In the genomic region with DNA sequence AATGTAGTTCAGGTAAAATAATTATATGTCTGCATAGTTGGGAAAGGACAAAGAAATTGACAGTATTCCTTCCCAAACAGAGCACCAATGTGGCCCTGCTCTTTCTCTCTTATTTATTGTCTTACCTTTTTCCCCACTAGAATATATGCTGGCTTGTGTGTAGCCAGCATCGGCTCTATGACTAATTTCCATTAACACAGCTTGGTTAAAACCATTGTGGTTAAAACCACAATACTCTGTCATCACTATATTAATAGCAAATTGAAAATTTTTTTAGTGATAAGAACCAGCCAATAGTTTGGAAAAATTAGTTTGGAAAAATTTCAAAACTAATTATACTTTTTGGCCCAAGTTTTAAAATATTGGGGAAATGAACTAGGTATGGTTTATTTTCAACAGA, we compare ENCODE assay signal across 28 cellular contexts.
A peak's percentile ranks its signal among the peaks of the same experiment; 100 is the strongest.
DNase-seq lines count a peak whose midpoint lies in the region; ATAC-seq, FAIRE-seq and TF ChIP-seq lines count a peak whose summit lies in the region.
"Had no signal": no experiment of that assay in that cellular context is flagged by ENCODE, and none has a peak within 500 bp of the region (broad histone marks: within the 10 kb centered on the region; RNA-seq: fewer than 3 reads in every experiment).

No MANE protein-coding gene starts in this region.

- ATAC-seq in GM19035 (IDR thresholded peaks at IDR 0.05; ENCODE audit: unreplicated experiment) (peak; percentile 86), GM18517 (IDR thresholded peaks at IDR 0.05; ENCODE audit: unreplicated experiment) (no peak), HG03521 (IDR thresholded peaks at IDR 0.05; ENCODE audit: unreplicated experiment) (no peak)
- no peak for ATAC-seq in activated T-cell treated with anti-CD3 and anti-CD28 coated beads, Interleukin-2, amount 50 U/mL, for 4 hours
- ATAC-seq: K562; stimulated activated memory B cell treated with anti-CD40 and anti-IgM and Interleukin-4, amounts not matched to agents 10 μg/mL and 1 μg/mL and 100 μg/mL, for 72 hours had no signal

- no peak overlapping the region for H3K4me3 ChIP-seq in bronchial epithelial cell (ENCODE audit: low read depth, low read length)
- H3K4me3 ChIP-seq: breast epithelium, K562 had no signal

- H3K36me3 ChIP-seq in bronchial epithelial cell (ENCODE audit: control insufficient read depth, insufficient read depth, low read length): no peaks in the 10 kb centered on the region
- H3K36me3 ChIP-seq: breast epithelium had no signal

- no peak for TF ChIP-seq CTCF in bronchial epithelial cell (IDR thresholded peaks at IDR 0.05; ENCODE audit: insufficient read depth, low read length, severe bottlenecking)

- H3K4me3 Mint-ChIP-seq in activated T-cell treated with anti-CD3 and anti-CD28 coated beads, Interleukin-2, amount 50 U/mL, for 4 hours: no peak overlapping the region
- H3K4me3 Mint-ChIP-seq: activated CD4-positive, alpha-beta memory T cell treated with anti-CD3 and anti-CD28 coated beads, Interleukin-2, amount 10 ng/mL, durations not matched to agents 7 days and 5 days; nephron progenitor cell; stimulated activated memory B cell treated with anti-CD40 and anti-IgM and Interleukin-4, amounts not matched to agents 10 μg/mL and 1 μg/mL and 100 μg/mL, for 72 hours; T-helper 2 cell treated with Interferon-gamma antibody and Interleukin-4, amounts not matched to agents 5 μg/mL and 100 μg/mL, for 36 hours; type B pancreatic cell had no signal

- H3K27ac ChIP-seq in caudate nucleus (ENCODE audit: low read depth, low read length): no peak overlapping the region
- H3K27ac ChIP-seq: breast epithelium, epithelial cell of prostate had no signal

- no peaks in the 10 kb centered on the region for H3K9me3 Mint-ChIP-seq in activated T-cell treated with anti-CD3 and anti-CD28 coated beads, Interleukin-2, amount 50 U/mL, for 4 hours
- H3K9me3 Mint-ChIP-seq: activated CD4-positive, alpha-beta memory T cell treated with anti-CD3 and anti-CD28 coated beads, Interleukin-2, amount 10 ng/mL, durations not matched to agents 7 days and 5 days; activated T-helper 2 cell treated with anti-CD3 and anti-CD28 coated beads, Interferon-gamma antibody, Interleukin-2, Interleukin-4, amounts not matched to agents 10 μg/mL and 5 μg/mL and 100 μg/mL, durations not matched to agents 14 hours and 24 hours and 36 hours; immature natural killer cell; nephron progenitor cell; stimulated activated memory B cell treated with anti-CD40 and anti-IgM and Interleukin-4, amounts not matched to agents 10 μg/mL and 1 μg/mL and 100 μg/mL, for 72 hours; T-helper 2 cell treated with Interferon-gamma antibody and Interleukin-4, amounts not matched to agents 5 μg/mL and 100 μg/mL, for 36 hours; type B pancreatic cell had no signal

- no peak for FAIRE-seq in bronchial epithelial cell (lab: Jason Lieb, UNC)
- FAIRE-seq: colon, H54 had no signal

- H3K27me3 ChIP-seq in bronchial epithelial cell (ENCODE audit: control insufficient read depth, insufficient read depth, low read length): no peaks in the 10 kb centered on the region
- H3K27me3 ChIP-seq: breast epithelium had no signal

- peak; percentile 33 for DNase-seq in AG20443 (ENCODE audit: low spot score)
- DNase-seq in M059J (ENCODE audit: low read depth): peak; percentile 59
- peak; percentile 36 for DNase-seq in bronchial epithelial cell (ENCODE audit: low read depth)
- no peak for DNase-seq in activated T-cell treated with anti-CD3 and anti-CD28 coated beads, Interleukin-2, amount 50 U/mL, for 4 hours
- DNase-seq in caudate nucleus (lab: John Stamatoyannopoulos, UW): no peak
- DNase-seq: activated CD4-positive, alpha-beta memory T cell treated with anti-CD3 and anti-CD28 coated beads, Interleukin-2, amount 10 ng/mL, durations not matched to agents 7 days and 5 days; activated naive CD4-positive, alpha-beta T cell treated with anti-CD3 and anti-CD28 coated beads, Interleukin-2, amount 50 U/mL, for 16 hours; C1 segment of cervical spinal cord; effector CD4-positive, alpha-beta T cell; mammary epithelial cell; NCI-H1105; NCI-H1930; NCI-H524 treated with DMSO at 0.1 percent for 48 hours; nephron progenitor cell; Right ventricle myocardium superior had no signal

- H3K4me1 Mint-ChIP-seq in activated T-cell treated with anti-CD3 and anti-CD28 coated beads, Interleukin-2, amount 50 U/mL, for 4 hours (ENCODE audit: low read depth): peaks cover 4% of the 10 kb centered on the region
- H3K4me1 Mint-ChIP-seq: stimulated activated memory B cell treated with anti-CD40 and anti-IgM and Interleukin-4, amounts not matched to agents 10 μg/mL and 1 μg/mL and 100 μg/mL, for 72 hours had no signal

- H3K27me3 Mint-ChIP-seq in activated T-cell treated with anti-CD3 and anti-CD28 coated beads, Interleukin-2, amount 50 U/mL, for 4 hours (ENCODE audit: low read depth): no peaks in the 10 kb centered on the region
- H3K27me3 Mint-ChIP-seq: activated CD4-positive, alpha-beta memory T cell treated with anti-CD3 and anti-CD28 coated beads, Interleukin-2, amount 10 ng/mL, durations not matched to agents 7 days and 5 days; stimulated activated memory B cell treated with anti-CD40 and anti-IgM and Interleukin-4, amounts not matched to agents 10 μg/mL and 1 μg/mL and 100 μg/mL, for 72 hours; type B pancreatic cell had no signal

- peaks cover 22% of the 10 kb centered on the region for H3K36me3 Mint-ChIP-seq in activated T-cell treated with anti-CD3 and anti-CD28 coated beads, Interleukin-2, amount 50 U/mL, for 4 hours (ENCODE audit: insufficient read depth)

Comparison
In these comparisons a context has a peak if more than half of its experiments do, and no peak if none do; other contexts are left out.
1. DNase-seq: peak in AG20443 (single experiment), M059J (single experiment) and bronchial epithelial cell (single experiment); none in activated T-cell treated with anti-CD3 and anti-CD28 coated beads, Interleukin-2, amount 50 U/mL, for 4 hours (single experiment) and caudate nucleus (0 of 61).